In the genomic region with DNA sequence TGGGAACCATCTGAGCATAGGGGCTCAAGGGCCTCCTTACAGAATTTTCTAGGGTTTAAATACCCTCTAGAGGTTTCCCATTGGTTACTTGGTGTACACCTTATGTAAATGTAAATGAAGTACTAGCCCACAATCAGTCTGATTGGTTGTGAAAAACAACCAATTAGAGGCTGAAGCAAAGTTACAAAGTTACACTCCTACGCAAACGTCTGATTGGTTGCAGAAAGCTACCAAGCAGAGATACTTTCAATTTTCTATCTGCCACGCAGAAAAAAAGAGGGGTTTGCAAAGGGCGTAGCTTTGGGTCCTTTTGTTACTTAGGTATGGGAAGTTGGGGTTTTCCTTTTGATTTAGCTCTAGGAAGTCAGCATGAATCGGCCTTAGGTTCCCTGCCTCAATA, we compare ENCODE assay signal across 1 cellular context.
TF ChIP-seq lines count a peak whose summit lies in the region.

No MANE protein-coding gene starts in this region.

TF ChIP-seq in GM23338, 12 proteins besides CTCF, POLR2A, EP300 and RAD21:
- TF ChIP-seq, protein P1, sequence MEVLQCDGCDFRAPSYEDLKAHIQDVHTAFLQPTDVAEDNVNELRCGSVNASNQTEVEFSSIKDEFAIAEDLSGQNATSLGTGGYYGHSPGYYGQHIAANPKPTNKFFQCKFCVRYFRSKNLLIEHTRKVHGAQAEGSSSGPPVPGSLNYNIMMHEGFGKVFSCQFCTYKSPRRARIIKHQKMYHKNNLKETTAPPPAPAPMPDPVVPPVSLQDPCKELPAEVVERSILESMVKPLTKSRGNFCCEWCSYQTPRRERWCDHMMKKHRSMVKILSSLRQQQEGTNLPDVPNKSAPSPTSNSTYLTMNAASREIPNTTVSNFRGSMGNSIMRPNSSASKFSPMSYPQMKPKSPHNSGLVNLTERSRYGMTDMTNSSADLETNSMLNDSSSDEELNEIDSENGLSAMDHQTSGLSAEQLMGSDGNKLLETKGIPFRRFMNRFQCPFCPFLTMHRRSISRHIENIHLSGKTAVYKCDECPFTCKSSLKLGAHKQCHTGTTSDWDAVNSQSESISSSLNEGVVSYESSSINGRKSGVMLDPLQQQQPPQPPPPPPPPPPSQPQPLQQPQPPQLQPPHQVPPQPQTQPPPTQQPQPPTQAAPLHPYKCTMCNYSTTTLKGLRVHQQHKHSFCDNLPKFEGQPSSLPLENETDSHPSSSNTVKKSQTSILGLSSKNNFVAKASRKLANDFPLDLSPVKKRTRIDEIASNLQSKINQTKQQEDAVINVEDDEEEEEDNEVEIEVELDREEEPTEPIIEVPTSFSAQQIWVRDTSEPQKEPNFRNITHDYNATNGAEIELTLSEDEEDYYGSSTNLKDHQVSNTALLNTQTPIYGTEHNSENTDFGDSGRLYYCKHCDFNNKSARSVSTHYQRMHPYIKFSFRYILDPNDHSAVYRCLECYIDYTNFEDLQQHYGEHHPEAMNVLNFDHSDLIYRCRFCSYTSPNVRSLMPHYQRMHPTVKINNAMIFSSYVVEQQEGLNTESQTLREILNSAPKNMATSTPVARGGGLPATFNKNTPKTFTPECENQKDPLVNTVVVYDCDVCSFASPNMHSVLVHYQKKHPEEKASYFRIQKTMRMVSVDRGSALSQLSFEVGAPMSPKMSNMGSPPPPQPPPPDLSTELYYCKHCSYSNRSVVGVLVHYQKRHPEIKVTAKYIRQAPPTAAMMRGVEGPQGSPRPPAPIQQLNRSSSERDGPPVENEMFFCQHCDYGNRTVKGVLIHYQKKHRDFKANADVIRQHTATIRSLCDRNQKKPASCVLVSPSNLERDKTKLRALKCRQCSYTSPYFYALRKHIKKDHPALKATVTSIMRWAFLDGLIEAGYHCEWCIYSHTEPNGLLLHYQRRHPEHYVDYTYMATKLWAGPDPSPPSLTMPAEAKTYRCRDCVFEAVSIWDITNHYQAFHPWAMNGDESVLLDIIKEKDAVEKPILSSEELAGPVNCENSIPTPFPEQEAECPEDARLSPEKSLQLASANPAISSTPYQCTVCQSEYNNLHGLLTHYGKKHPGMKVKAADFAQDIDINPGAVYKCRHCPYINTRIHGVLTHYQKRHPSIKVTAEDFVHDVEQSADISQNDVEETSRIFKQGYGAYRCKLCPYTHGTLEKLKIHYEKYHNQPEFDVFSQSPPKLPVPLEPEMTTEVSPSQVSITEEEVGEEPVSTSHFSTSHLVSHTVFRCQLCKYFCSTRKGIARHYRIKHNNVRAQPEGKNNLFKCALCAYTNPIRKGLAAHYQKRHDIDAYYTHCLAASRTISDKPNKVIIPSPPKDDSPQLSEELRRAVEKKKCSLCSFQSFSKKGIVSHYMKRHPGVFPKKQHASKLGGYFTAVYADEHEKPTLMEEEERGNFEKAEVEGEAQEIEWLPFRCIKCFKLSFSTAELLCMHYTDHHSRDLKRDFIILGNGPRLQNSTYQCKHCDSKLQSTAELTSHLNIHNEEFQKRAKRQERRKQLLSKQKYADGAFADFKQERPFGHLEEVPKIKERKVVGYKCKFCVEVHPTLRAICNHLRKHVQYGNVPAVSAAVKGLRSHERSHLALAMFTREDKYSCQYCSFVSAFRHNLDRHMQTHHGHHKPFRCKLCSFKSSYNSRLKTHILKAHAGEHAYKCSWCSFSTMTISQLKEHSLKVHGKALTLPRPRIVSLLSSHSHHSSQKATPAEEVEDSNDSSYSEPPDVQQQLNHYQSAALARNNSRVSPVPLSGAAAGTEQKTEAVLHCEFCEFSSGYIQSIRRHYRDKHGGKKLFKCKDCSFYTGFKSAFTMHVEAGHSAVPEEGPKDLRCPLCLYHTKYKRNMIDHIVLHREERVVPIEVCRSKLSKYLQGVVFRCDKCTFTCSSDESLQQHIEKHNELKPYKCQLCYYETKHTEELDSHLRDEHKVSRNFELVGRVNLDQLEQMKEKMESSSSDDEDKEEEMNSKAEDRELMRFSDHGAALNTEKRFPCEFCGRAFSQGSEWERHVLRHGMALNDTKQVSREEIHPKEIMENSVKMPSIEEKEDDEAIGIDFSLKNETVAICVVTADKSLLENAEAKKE (CRISPR knock-in tag; IDR thresholded peaks at IDR 0.05): no peak
- no peak for TF ChIP-seq EZH2phosphoT487 (IDR thresholded peaks at IDR 0.05; ENCODE audit: unreplicated experiment)
- no peak for TF ChIP-seq CREB1 (CRISPR knock-in tag; IDR thresholded peaks at IDR 0.05; ENCODE audit: low read depth)
